7 cellular contexts compared by ENCODE assay signal in genomic region chr9:73269430-73270101, GRCh38.
A peak's percentile ranks its signal among the peaks of the same experiment; 100 is the strongest.
DNase-seq lines count a peak whose midpoint lies in the region; ATAC-seq lines count a peak whose summit lies in the region.

No MANE protein-coding gene starts in this region.

- no peak overlapping the region for H2AFZ ChIP-seq in GM23248
- peak overlapping the region; percentile 72 for H2AFZ ChIP-seq in neuronal stem cell (ENCODE audit: low read length)

- H3K4me2 ChIP-seq in GM23248 (ENCODE audit: unreplicated experiment), result no peak overlapping the region
- H3K4me2 ChIP-seq in neuronal stem cell (ENCODE audit: insufficient read depth, low read length, poor library complexity, severe bottlenecking), result no peak overlapping the region

- no peaks in the 10 kb centered on the region for H3K36me3 ChIP-seq in GM23248 (ENCODE audit: low read depth)
- no peaks in the 10 kb centered on the region for H3K36me3 ChIP-seq in neuronal stem cell (replicated peaks in 1 of 2; ENCODE audit: control insufficient read depth in 2 of 2, insufficient read depth in 2 of 2, low read length in 2 of 2)

- H4K8ac ChIP-seq in neuronal stem cell (ENCODE audit: low read depth, low read length), result no peak overlapping the region

- H3K4me1 ChIP-seq in GM23248 (ENCODE audit: insufficient read depth) (no peaks in the 10 kb centered on the region), neuronal stem cell (ENCODE audit: control insufficient read depth in 2 of 2, insufficient read depth in 1 of 2, low read depth in 1 of 2, low read length in 2 of 2) (no peaks in the 10 kb centered on the region)

- ATAC-seq in GM19324 (IDR thresholded peaks at IDR 0.05; ENCODE audit: low FRiP score, unreplicated experiment), result no peak
- ATAC-seq in HG03378 (IDR thresholded peaks at IDR 0.05; ENCODE audit: unreplicated experiment), result no peak

- H2AK5ac ChIP-seq in neuronal stem cell (ENCODE audit: low read depth, low read length), result no peak overlapping the region

- H4K91ac ChIP-seq in neuronal stem cell (ENCODE audit: low read depth, low read length, poor library complexity), result no peak overlapping the region

- no peak overlapping the region for H3K18ac ChIP-seq in neuronal stem cell (ENCODE audit: low read length)

- H3K9ac ChIP-seq in GM23248, result no peak overlapping the region
- H3K9ac ChIP-seq in neuronal stem cell (ENCODE audit: low read depth, low read length, poor library complexity), result no peak overlapping the region

- no peak overlapping the region for H3K23ac ChIP-seq in neuronal stem cell (ENCODE audit: low read depth, low read length, poor library complexity)

- H3K27me3 Mint-ChIP-seq in activated naive CD8-positive, alpha-beta T cell treated with anti-CD3 and anti-CD28 coated beads for 36 hours, result no peaks in the 10 kb centered on the region

- 28 to 29% methylated on average over 4 of the region's 4 CpGs for WGBS in GM23248 (ENCODE audit: low coverage in 1 of 2, low lambda C conversion rate in 2 of 2, missing lambda C conversion rate in 2 of 2), 2 experiments
- no CpG with 5 or more reads among the region's 4 CpGs for WGBS in neuronal stem cell (ENCODE audit: extremely low coverage in 2 of 2, insufficient read length in 2 of 2, insufficient replicate concordance in 1 of 2), 2 donors

- in situ Hi-C loops in GM23248 (cut with MboI), result no loop called here

- no peaks in the 10 kb centered on the region for H4K20me1 ChIP-seq in GM23248 (ENCODE audit: insufficient read depth)

- H3K4me3 ChIP-seq in GM23248 (no peak overlapping the region), neuronal stem cell (ENCODE audit: low read length in 2 of 2) (no peak overlapping the region)

- peak; percentile 21 for DNase-seq in GM23248
- peak; percentile 6 for DNase-seq in NCI-H2107 (lab: John Stamatoyannopoulos, UW)
- DNase-seq in dermis blood vessel endothelial cell, result peak; percentile 17
- no peak for DNase-seq in neuronal stem cell (ENCODE audit: low spot score)
- DNase-seq in activated naive CD8-positive, alpha-beta T cell treated with anti-CD3 and anti-CD28 coated beads for 36 hours, result no peak

- no peak overlapping the region for H3K4me3 Mint-ChIP-seq in activated naive CD8-positive, alpha-beta T cell treated with anti-CD3 and anti-CD28 coated beads for 36 hours

- no peaks in the 10 kb centered on the region for H3K4me1 Mint-ChIP-seq in activated naive CD8-positive, alpha-beta T cell treated with anti-CD3 and anti-CD28 coated beads for 36 hours

- H3K36me3 Mint-ChIP-seq in activated naive CD8-positive, alpha-beta T cell treated with anti-CD3 and anti-CD28 coated beads for 36 hours, result no peaks in the 10 kb centered on the region

- no peak overlapping the region for H3K27ac Mint-ChIP-seq in activated naive CD8-positive, alpha-beta T cell treated with anti-CD3 and anti-CD28 coated beads for 36 hours

- H3K4ac ChIP-seq in neuronal stem cell (ENCODE audit: low read length), result no peak overlapping the region

- H2BK120ac ChIP-seq in neuronal stem cell (ENCODE audit: low read depth, low read length), result no peak overlapping the region

- H2BK5ac ChIP-seq in neuronal stem cell (ENCODE audit: low read length), result no peak overlapping the region

- peaks cover 14% of the 10 kb centered on the region; the same call in 1 of the 2 replicates for H3K27me3 ChIP-seq in GM23248 (replicated peaks; ENCODE audit: insufficient read depth)
- H3K27me3 ChIP-seq in neuronal stem cell (ENCODE audit: control insufficient read depth in 3 of 3, insufficient read depth in 3 of 3, low read depth in 1 of 3, low read length in 3 of 3), result no peaks in the 10 kb centered on the region

- H2BK15ac ChIP-seq in neuronal stem cell (ENCODE audit: low read length), result no peak overlapping the region

- H3K79me2 ChIP-seq in GM23248 (ENCODE audit: insufficient read depth), result no peaks in the 10 kb centered on the region

- no peaks in the 10 kb centered on the region for H3K9me3 Mint-ChIP-seq in activated naive CD8-positive, alpha-beta T cell treated with anti-CD3 and anti-CD28 coated beads for 36 hours

- no peaks in the 10 kb centered on the region for H3F3A ChIP-seq in GM23248 (ENCODE audit: insufficient read depth)

- H3K27ac ChIP-seq in GM23248 (no peak overlapping the region), neuronal stem cell (replicated peaks; ENCODE audit: low read length) (no peak overlapping the region)

- H3K79me1 ChIP-seq in neuronal stem cell (ENCODE audit: low read depth, low read length), result no peaks in the 10 kb centered on the region

- H3K9me3 ChIP-seq in GM23248 (ENCODE audit: low read depth) (no peaks in the 10 kb centered on the region), neuronal stem cell (replicated peaks in 1 of 2; ENCODE audit: control insufficient read depth in 2 of 2, insufficient read depth in 1 of 2, low read depth in 1 of 2, low read length in 2 of 2) (peaks cover 5 to 13% of the 10 kb centered on the region in 2 donors)

- H2BK12ac ChIP-seq in neuronal stem cell (ENCODE audit: low read length), result no peak overlapping the region

- no peak overlapping the region for H3K14ac ChIP-seq in neuronal stem cell (ENCODE audit: low read length)

- no peaks in the 10 kb centered on the region for H3K9me2 ChIP-seq in GM23248 (ENCODE audit: insufficient read depth)

Comparison
In these comparisons a context has a peak if more than half of its experiments do, and no peak if none do; other contexts are left out.
1. DNase-seq: peak in GM23248 (single experiment), NCI-H2107 (single experiment) and dermis blood vessel endothelial cell (single experiment); none in neuronal stem cell (single experiment) and activated naive CD8-positive, alpha-beta T cell treated with anti-CD3 and anti-CD28 coated beads for 36 hours (single experiment).